Comparison of ENCODE assay signal across 8 cellular contexts in the genomic region with DNA sequence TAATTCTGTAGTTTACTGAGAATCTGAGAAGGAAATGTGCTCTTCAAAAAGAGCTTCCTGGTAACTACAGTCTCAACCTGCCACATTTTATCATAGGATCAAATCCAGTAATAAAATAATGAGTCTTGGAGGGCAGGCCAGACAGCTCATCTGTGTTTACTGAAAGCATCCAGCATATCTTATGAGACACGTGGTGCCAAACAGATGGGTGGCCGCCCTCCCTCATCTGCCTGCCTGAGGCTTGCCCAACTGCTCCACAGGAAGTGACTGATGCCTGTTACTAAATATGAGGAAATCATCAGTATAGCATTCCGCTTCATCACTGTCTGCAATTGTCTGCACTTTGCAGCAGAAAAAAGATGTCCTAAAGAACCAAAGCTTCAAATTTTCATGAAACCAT. TPM values are rescaled to one million over a fixed set of nuclear protein-coding genes. Genes with fewer than 3 reads are reported as not detected.
DNase-seq lines count a peak whose midpoint lies in the region; ATAC-seq lines count a peak whose summit lies in the region.

No MANE protein-coding gene starts in this region.

- 2% methylated on average over 3 of the region's 3 CpGs for WGBS in mesenchymal stem cell

- H3K4ac ChIP-seq in mesenchymal stem cell (ENCODE audit: low read depth in 1 of 2, low read length in 2 of 2) = no peak overlapping the region

- no peak overlapping the region for H3K14ac ChIP-seq in mesenchymal stem cell (ENCODE audit: low read length in 2 of 2)

- H3K9me3 ChIP-seq in mesenchymal stem cell (ENCODE audit: control insufficient read depth, low read length) = no peaks in the 10 kb centered on the region

- ATAC-seq in HG02571 (IDR thresholded peaks at IDR 0.05; ENCODE audit: unreplicated experiment) = peak; percentile 72

- H3K23ac ChIP-seq in mesenchymal stem cell (ENCODE audit: low read length in 2 of 2) = no peak overlapping the region

- H2BK12ac ChIP-seq in mesenchymal stem cell (ENCODE audit: low read length in 2 of 2) = no peak overlapping the region

- H3K27me3 ChIP-seq in mesenchymal stem cell (ENCODE audit: control insufficient read depth in 1 of 2, insufficient read depth in 1 of 2, low read length in 2 of 2) = no peaks in the 10 kb centered on the region

- no peak overlapping the region for H3K18ac ChIP-seq in mesenchymal stem cell (ENCODE audit: low read depth in 1 of 2, low read length in 2 of 2)

- H2AK5ac ChIP-seq in mesenchymal stem cell (ENCODE audit: low read length, severe bottlenecking) = no peak overlapping the region

- peaks cover 1% of the 10 kb centered on the region for H3K4me1 ChIP-seq in mesenchymal stem cell (ENCODE audit: control insufficient read depth, insufficient read depth, low read depth, low read length)

- DNase-seq in DMS153 (lab: John Stamatoyannopoulos, UW) = peak; percentile 51
- DNase-seq in NCI-H2171 (lab: John Stamatoyannopoulos, UW) = peak; percentile 81
- DNase-seq in activated CD4-positive, alpha-beta T cell treated with anti-CD3 and anti-CD28 coated beads for 48 hours = peak; percentile 77
- DNase-seq in cerebellum (ENCODE audit: low spot score) = peak; percentile 76
- DNase-seq in mesenchymal stem cell = peak; percentile 95
- DNase-seq in stimulated activated CD8-positive, alpha-beta memory T cell treated with anti-CD3 and anti-CD28 coated beads, Interleukin-4, amount 100 ng/mL, for 48 hours = peak; percentile 69
- DNase-seq in HuH-7 (ENCODE audit: low spot score) = no peak

- H3K27ac ChIP-seq in mesenchymal stem cell (ENCODE audit: low read length, poor library complexity, severe bottlenecking) = peak overlapping the region; percentile 53

- H3K4me2 ChIP-seq in mesenchymal stem cell (ENCODE audit: low read length, poor library complexity, severe bottlenecking) = no peak overlapping the region

- H4K8ac ChIP-seq in mesenchymal stem cell (ENCODE audit: low read length) = no peak overlapping the region

- no peak overlapping the region for H2AFZ ChIP-seq in mesenchymal stem cell (ENCODE audit: low read depth, low read length)

- H3K79me1 ChIP-seq in mesenchymal stem cell (replicated peaks; ENCODE audit: low read length, poor library complexity, severe bottlenecking) = peaks cover 13% of the 10 kb centered on the region

- H4K91ac ChIP-seq in mesenchymal stem cell (ENCODE audit: low read length) = no peak overlapping the region

- H3K36me3 ChIP-seq in mesenchymal stem cell (ENCODE audit: control insufficient read depth in 1 of 2, insufficient read depth in 2 of 2, low read depth in 1 of 2, low read length in 2 of 2) = peaks cover 6 to 74% of the 10 kb centered on the region in 2 experiments

- no peak overlapping the region for H2BK120ac ChIP-seq in mesenchymal stem cell (ENCODE audit: low read depth, low read length)

- no peak overlapping the region for H2BK5ac ChIP-seq in mesenchymal stem cell (ENCODE audit: low read depth, low read length, poor library complexity, severe bottlenecking)

- H3K9ac ChIP-seq in mesenchymal stem cell (ENCODE audit: low read length) = peak overlapping the region; percentile 70

- H3K4me3 ChIP-seq in mesenchymal stem cell (ENCODE audit: insufficient read depth in 1 of 2, low read depth in 1 of 2, low read length in 2 of 2) = no peak overlapping the region

- no peak overlapping the region for H2BK15ac ChIP-seq in mesenchymal stem cell (ENCODE audit: low read depth, poor library complexity, severe bottlenecking)

RNA-seq across cellular contexts. Expression of a gene that starts 13.5 kb away (rescaled TPM):
- total RNA-seq in cerebellum = 48.2 TPM
- polyA plus RNA-seq in mesenchymal stem cell (2013, experiment 1 of 2) = 74.0 TPM
- 76.4 TPM for polyA plus RNA-seq in mesenchymal stem cell (2013, experiment 2 of 2)

RNA-seq across cellular contexts. Expression of a gene that starts 60.0 kb away (rescaled TPM):
- 143 TPM for total RNA-seq in cerebellum
- 95.7 TPM for polyA plus RNA-seq in mesenchymal stem cell (2013, experiment 1 of 2)
- 101 TPM for polyA plus RNA-seq in mesenchymal stem cell (2013, experiment 2 of 2)
